18 cellular contexts compared by ENCODE assay signal in the genomic region with DNA sequence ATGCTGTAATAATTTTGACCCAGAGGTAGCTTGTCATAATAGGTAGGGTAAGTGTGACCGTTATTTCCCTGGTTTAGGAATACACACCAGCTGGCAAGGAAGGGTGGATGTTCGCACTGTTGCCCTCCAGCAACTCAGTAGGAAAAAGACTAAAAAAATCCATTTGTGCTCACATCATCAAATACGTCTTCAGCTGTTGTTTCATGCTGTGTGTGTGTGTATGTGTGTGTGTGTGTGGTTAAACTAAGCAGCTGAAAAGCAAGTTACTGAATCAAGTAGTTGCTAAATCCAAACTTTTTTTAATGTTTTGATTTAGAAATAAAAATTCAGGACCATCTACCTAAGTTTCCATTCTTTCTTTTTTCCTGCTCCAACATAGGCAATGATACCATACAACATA.
"Had no signal": no experiment of that assay in that cellular context is flagged by ENCODE, and none has a peak within 500 bp of the region (broad histone marks: within the 10 kb centered on the region; RNA-seq: fewer than 3 reads in every experiment).

No MANE protein-coding gene starts in this region.

- H3K27me3 Mint-ChIP-seq: dendritic cell treated with granulocyte-macrophage colony-stimulating factor and Interleukin-4, amounts not matched to agents 40 ng/mL and 50 ng/mL, for 4 days had no signal

- H3K36me3 Mint-ChIP-seq: activated naive CD4-positive, alpha-beta T cell treated with anti-CD3 and anti-CD28 coated beads, Interleukin-2, amount 50 U/mL, for 72 hours; mesothelial cell of epicardium had no signal

- DNase-seq: activated CD4-positive, alpha-beta T cell treated with anti-CD3 and anti-CD28 coated beads, Interleukin-2, amount 50 U/mL, for 4 hours; activated gamma-delta T cell treated with Interleukin-2 at 50 U/mL for 16 hours; effector memory CD4-positive, alpha-beta T cell; hippocampal formation; left cardiac atrium; nephron progenitor cell; occipital lobe; stimulated activated naive CD8-positive, alpha-beta T cell treated with anti-CD3 and anti-CD28 coated beads, Interleukin-15, Interleukin-2, amounts not matched to agents 100 U/mL and 50 U/mL, for 24 hours; substantia nigra; transverse colon; uterus; WERI-Rb-1 had no signal

- H3K4me3 Mint-ChIP-seq: activated T-helper 1 cell treated with anti-CD3 and anti-CD28 coated beads, Interleukin-12 subunit alpha, Interleukin-12 subunit beta, Interleukin-2, Interleukin-4 antibody, amounts not matched to agents 30 ng/mL and 10 ng/mL and 1 ng/mL, durations not matched to agents 14 hours and 24 hours and 36 hours; dendritic cell treated with granulocyte-macrophage colony-stimulating factor and Interleukin-4, amounts not matched to agents 40 ng/mL and 50 ng/mL, for 4 days; mesothelial cell of epicardium; nephron progenitor cell had no signal

- H3K27ac Mint-ChIP-seq: activated naive CD4-positive, alpha-beta T cell treated with anti-CD3 and anti-CD28 coated beads, Interleukin-2, amount 50 U/mL, for 72 hours; activated T-helper 1 cell treated with anti-CD3 and anti-CD28 coated beads, Interleukin-12 subunit alpha, Interleukin-12 subunit beta, Interleukin-2, Interleukin-4 antibody, amounts not matched to agents 30 ng/mL and 10 ng/mL and 1 ng/mL, durations not matched to agents 14 hours and 24 hours and 36 hours; dendritic cell treated with granulocyte-macrophage colony-stimulating factor and Interleukin-4, amounts not matched to agents 40 ng/mL and 50 ng/mL, for 4 days; mesothelial cell of epicardium had no signal

- H3K4me1 Mint-ChIP-seq: mesothelial cell of epicardium had no signal

- H3K36me3 ChIP-seq: adrenal gland, esophagus muscularis mucosa, transverse colon, uterus, WERI-Rb-1 had no signal

- H3K27ac ChIP-seq: esophagus muscularis mucosa, transverse colon, uterus, WERI-Rb-1 had no signal

- H3K9me3 Mint-ChIP-seq: activated naive CD4-positive, alpha-beta T cell treated with anti-CD3 and anti-CD28 coated beads, Interleukin-2, amount 50 U/mL, for 72 hours; activated T-helper 1 cell treated with anti-CD3 and anti-CD28 coated beads, Interleukin-12 subunit alpha, Interleukin-12 subunit beta, Interleukin-2, Interleukin-4 antibody, amounts not matched to agents 30 ng/mL and 10 ng/mL and 1 ng/mL, durations not matched to agents 14 hours and 24 hours and 36 hours; dendritic cell treated with granulocyte-macrophage colony-stimulating factor and Interleukin-4, amounts not matched to agents 40 ng/mL and 50 ng/mL, for 4 days; mesothelial cell of epicardium; nephron progenitor cell had no signal

- H3K9me3 ChIP-seq: adrenal gland, esophagus muscularis mucosa, transverse colon, uterus had no signal

- ATAC-seq: activated naive CD4-positive, alpha-beta T cell treated with anti-CD3 and anti-CD28 coated beads, Interleukin-2, amount 50 U/mL, for 72 hours; stimulated activated naive CD8-positive, alpha-beta T cell treated with anti-CD3 and anti-CD28 coated beads, Interleukin-15, Interleukin-2, amounts not matched to agents 100 U/mL and 50 U/mL, for 24 hours had no signal

- H3K4me1 ChIP-seq: esophagus muscularis mucosa, transverse colon, uterus had no signal

- H3K4me3 ChIP-seq: esophagus muscularis mucosa, transverse colon, uterus had no signal

- H3K27me3 ChIP-seq: adrenal gland, esophagus muscularis mucosa, transverse colon, uterus had no signal
